25 cellular contexts compared by ENCODE assay signal in genomic region chr6:148388477-148388876, GRCh38. TPM values are rescaled to one million over a fixed set of nuclear protein-coding genes. Genes with fewer than 3 reads are reported as not detected.
DNase-seq lines count a peak whose midpoint lies in the region; ATAC-seq and TF ChIP-seq lines count a peak whose summit lies in the region.
"Had no signal": no experiment of that assay in that cellular context is flagged by ENCODE, and none has a peak within 500 bp of the region (broad histone marks: within the 10 kb centered on the region; RNA-seq: fewer than 3 reads in every experiment).

No MANE protein-coding gene starts in this region.

- peaks cover 6% of the 10 kb centered on the region for H3K4me1 Mint-ChIP-seq in osteocyte (ENCODE audit: unreplicated experiment)
- H3K4me1 Mint-ChIP-seq: activated CD4-positive, alpha-beta T cell treated with anti-CD3 and anti-CD28 coated beads, Interleukin-2, amount 10 ng/mL, durations not matched to agents 7 days and 5 days; activated naive CD8-positive, alpha-beta T cell treated with anti-CD3 and anti-CD28 coated beads, Interleukin-2, amount 50 U/mL, for 24 hours; T-helper 17 cell had no signal

- no peak overlapping the region for H3K4me3 ChIP-seq in right cardiac atrium (ENCODE audit: low read length)
- H3K4me3 ChIP-seq: BLaER1, body of pancreas, skin epidermis, transverse colon had no signal

- H3K27me3 ChIP-seq in right cardiac atrium (ENCODE audit: control insufficient read depth, insufficient read depth): no peaks in the 10 kb centered on the region
- H3K27me3 ChIP-seq: BLaER1, body of pancreas, transverse colon had no signal

- peaks cover 10% of the 10 kb centered on the region for H3K4me1 ChIP-seq in right cardiac atrium (ENCODE audit: control insufficient read depth, insufficient read depth, low read length)
- H3K4me1 ChIP-seq: BLaER1, transverse colon had no signal

- no peaks in the 10 kb centered on the region for H3K9me3 Mint-ChIP-seq in osteocyte (ENCODE audit: unreplicated experiment)
- H3K9me3 Mint-ChIP-seq: activated CD4-positive, alpha-beta T cell treated with anti-CD3 and anti-CD28 coated beads, Interleukin-2, amount 10 ng/mL, durations not matched to agents 7 days and 5 days; activated naive CD8-positive, alpha-beta T cell treated with anti-CD3 and anti-CD28 coated beads, Interleukin-2, amount 50 U/mL, for 24 hours; activated T-cell treated with anti-CD3 and anti-CD28 coated beads, Interleukin-2, amount 50 U/mL, for 4 hours had no signal

- no peak overlapping the region for H3K4me3 Mint-ChIP-seq in osteocyte (ENCODE audit: unreplicated experiment)
- H3K4me3 Mint-ChIP-seq: activated CD4-positive, alpha-beta T cell treated with anti-CD3 and anti-CD28 coated beads, Interleukin-2, amount 10 ng/mL, durations not matched to agents 7 days and 5 days; activated naive CD8-positive, alpha-beta T cell treated with anti-CD3 and anti-CD28 coated beads, Interleukin-2, amount 50 U/mL, for 24 hours; activated T-cell treated with anti-CD3 and anti-CD28 coated beads, Interleukin-2, amount 50 U/mL, for 4 hours; T-helper 17 cell had no signal

- no peak for TF ChIP-seq CTCF in osteocyte (IDR thresholded peaks at IDR 0.05)

- ATAC-seq in right cardiac atrium: peak; percentile 18 to 35
- ATAC-seq: activated naive CD8-positive, alpha-beta T cell treated with anti-CD3 and anti-CD28 coated beads, Interleukin-2, amount 50 U/mL, for 24 hours; activated T-cell treated with anti-CD3 and anti-CD28 coated beads, Interleukin-2, amount 50 U/mL, for 4 hours; body of pancreas; T-helper 17 cell had no signal

- 80% methylated on average over 4 of the region's 4 CpGs for WGBS in right cardiac atrium

- intact Hi-C loops in right cardiac atrium (cut with DNase I): no loop called here

- H3K27ac Mint-ChIP-seq in osteocyte (ENCODE audit: unreplicated experiment): peak overlapping the region; percentile 16
- H3K27ac Mint-ChIP-seq: activated CD4-positive, alpha-beta T cell treated with anti-CD3 and anti-CD28 coated beads, Interleukin-2, amount 10 ng/mL, durations not matched to agents 7 days and 5 days; activated naive CD8-positive, alpha-beta T cell treated with anti-CD3 and anti-CD28 coated beads, Interleukin-2, amount 50 U/mL, for 24 hours; T-helper 17 cell had no signal

- H3K9me3 ChIP-seq in right cardiac atrium (ENCODE audit: control insufficient read depth, low read length): no peaks in the 10 kb centered on the region
- H3K9me3 ChIP-seq: BLaER1, body of pancreas, SK-N-SH, transverse colon had no signal

- no peak overlapping the region for H3K27ac ChIP-seq in right cardiac atrium (ENCODE audit: low read length)
- H3K27ac ChIP-seq: BLaER1, body of pancreas, transverse colon had no signal

- DNase-seq in CD1c-positive myeloid dendritic cell (ENCODE audit: extremely low spot score): peak; percentile 47
- DNase-seq in MV-4-11 (lab: John Stamatoyannopoulos, UW): peak; percentile 48
- DNase-seq in right cardiac atrium: no peak
- DNase-seq in osteocyte (ENCODE audit: extremely low spot score, unreplicated experiment): no peak
- DNase-seq in NCI-H526 treated with DMSO at 0.1 percent for 48 hours (lab: John Stamatoyannopoulos, UW): no peak
- no peak for DNase-seq in UCSD-AML1 (lab: John Stamatoyannopoulos, UW; ENCODE audit: unreplicated experiment)
- DNase-seq in amygdala (lab: John Stamatoyannopoulos, UW): no peak
- DNase-seq: activated CD4-positive, alpha-beta T cell treated with anti-CD3 and anti-CD28 coated beads, Interleukin-2, amount 10 ng/mL, durations not matched to agents 7 days and 5 days; activated gamma-delta T cell treated with Interleukin-2 at 50 U/mL for 16 hours; activated naive CD8-positive, alpha-beta T cell treated with anti-CD3 and anti-CD28 coated beads, Interleukin-2, amount 50 U/mL, for 24 hours; activated T-cell treated with anti-CD3 and anti-CD28 coated beads, Interleukin-2, amount 50 U/mL, for 4 hours; body of pancreas; COR-L47; DMS79 treated with DMSO at 0.1 percent for 48 hours; effector CD4-positive, alpha-beta T cell; GF-D8; kidney; mammary epithelial cell; OCI-M1; SK-N-SH; stimulated activated CD4-positive, alpha-beta T cell treated with anti-CD3 and anti-CD28 coated beads, Interleukin-2, amount 100 ng/mL, for 24 hours; T-helper 17 cell; transverse colon had no signal

- H3K27me3 Mint-ChIP-seq in osteocyte (ENCODE audit: unreplicated experiment): no peaks in the 10 kb centered on the region

- H3K36me3 Mint-ChIP-seq in osteocyte (ENCODE audit: unreplicated experiment): peaks cover 9% of the 10 kb centered on the region

RNA-seq across cellular contexts. Expression of gene SASH1, which starts 45.8 kb away (rescaled TPM):
- 10 to 100 TPM; 25.3 to 33.2 (median 29.5) TPM for total RNA-seq in right cardiac atrium
- polyA plus RNA-seq in right cardiac atrium: 14.1 TPM
- 70.6 and 75.7 TPM in 2 replicates for total RNA-seq in osteocyte

Comparison
In these comparisons a context has a peak if more than half of its experiments do, and no peak if none do; other contexts are left out.
1. DNase-seq: peak in CD1c-positive myeloid dendritic cell (single experiment) and MV-4-11 (single experiment); none in right cardiac atrium (0 of 3), osteocyte (single experiment), NCI-H526 treated with DMSO at 0.1 percent for 48 hours (single experiment), UCSD-AML1 (single experiment) and amygdala (0 of 56).